ENCODE assay signal across 1 cellular context in the genomic region with DNA sequence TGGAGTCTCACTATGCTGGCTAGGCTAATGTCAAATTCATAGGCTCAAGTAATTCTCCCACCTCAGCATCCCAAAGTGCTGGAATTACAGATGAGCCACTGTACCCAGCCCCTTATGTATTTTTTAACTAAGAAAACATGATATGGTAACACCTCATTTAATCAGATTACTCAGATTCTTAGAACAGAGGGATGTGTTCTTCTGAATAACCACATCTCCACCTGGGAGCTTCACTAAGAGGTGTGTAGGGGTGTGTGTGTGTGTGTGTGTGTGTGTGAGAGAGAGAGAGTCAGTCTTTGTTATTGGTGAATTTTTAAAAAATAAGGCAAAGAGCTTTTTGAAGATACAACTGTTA.
TF ChIP-seq lines count a peak whose summit lies in the region.

No MANE protein-coding gene starts in this region.

TF ChIP-seq in K562, 482 proteins besides CTCF, POLR2A, EP300 and RAD21 (continued from another document):
- TF ChIP-seq, protein P1, sequence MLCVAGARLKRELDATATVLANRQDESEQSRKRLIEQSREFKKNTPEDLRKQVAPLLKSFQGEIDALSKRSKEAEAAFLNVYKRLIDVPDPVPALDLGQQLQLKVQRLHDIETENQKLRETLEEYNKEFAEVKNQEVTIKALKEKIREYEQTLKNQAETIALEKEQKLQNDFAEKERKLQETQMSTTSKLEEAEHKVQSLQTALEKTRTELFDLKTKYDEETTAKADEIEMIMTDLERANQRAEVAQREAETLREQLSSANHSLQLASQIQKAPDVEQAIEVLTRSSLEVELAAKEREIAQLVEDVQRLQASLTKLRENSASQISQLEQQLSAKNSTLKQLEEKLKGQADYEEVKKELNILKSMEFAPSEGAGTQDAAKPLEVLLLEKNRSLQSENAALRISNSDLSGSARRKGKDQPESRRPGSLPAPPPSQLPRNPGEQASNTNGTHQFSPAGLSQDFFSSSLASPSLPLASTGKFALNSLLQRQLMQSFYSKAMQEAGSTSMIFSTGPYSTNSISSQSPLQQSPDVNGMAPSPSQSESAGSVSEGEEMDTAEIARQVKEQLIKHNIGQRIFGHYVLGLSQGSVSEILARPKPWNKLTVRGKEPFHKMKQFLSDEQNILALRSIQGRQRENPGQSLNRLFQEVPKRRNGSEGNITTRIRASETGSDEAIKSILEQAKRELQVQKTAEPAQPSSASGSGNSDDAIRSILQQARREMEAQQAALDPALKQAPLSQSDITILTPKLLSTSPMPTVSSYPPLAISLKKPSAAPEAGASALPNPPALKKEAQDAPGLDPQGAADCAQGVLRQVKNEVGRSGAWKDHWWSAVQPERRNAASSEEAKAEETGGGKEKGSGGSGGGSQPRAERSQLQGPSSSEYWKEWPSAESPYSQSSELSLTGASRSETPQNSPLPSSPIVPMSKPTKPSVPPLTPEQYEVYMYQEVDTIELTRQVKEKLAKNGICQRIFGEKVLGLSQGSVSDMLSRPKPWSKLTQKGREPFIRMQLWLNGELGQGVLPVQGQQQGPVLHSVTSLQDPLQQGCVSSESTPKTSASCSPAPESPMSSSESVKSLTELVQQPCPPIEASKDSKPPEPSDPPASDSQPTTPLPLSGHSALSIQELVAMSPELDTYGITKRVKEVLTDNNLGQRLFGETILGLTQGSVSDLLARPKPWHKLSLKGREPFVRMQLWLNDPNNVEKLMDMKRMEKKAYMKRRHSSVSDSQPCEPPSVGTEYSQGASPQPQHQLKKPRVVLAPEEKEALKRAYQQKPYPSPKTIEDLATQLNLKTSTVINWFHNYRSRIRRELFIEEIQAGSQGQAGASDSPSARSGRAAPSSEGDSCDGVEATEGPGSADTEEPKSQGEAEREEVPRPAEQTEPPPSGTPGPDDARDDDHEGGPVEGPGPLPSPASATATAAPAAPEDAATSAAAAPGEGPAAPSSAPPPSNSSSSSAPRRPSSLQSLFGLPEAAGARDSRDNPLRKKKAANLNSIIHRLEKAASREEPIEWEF (CRISPR knock-in tag; IDR thresholded peaks at IDR 0.05), result peak; percentile 10; the same call in 1 of the 2 replicates
- TF ChIP-seq ELF2 (CRISPR knock-in tag; IDR thresholded peaks at IDR 0.05) (0 out of 2 replicates have a peak, but pooled peaks have one; percentile 59), ADNP (tag; IDR thresholded peaks at IDR 0.05) (0 out of 2 replicates have a peak, but pooled peaks have one; percentile 4), NR4A1 (CRISPR knock-in tag; IDR thresholded peaks at IDR 0.05) (no peak), NR4A1 (tag; IDR thresholded peaks at IDR 0.05) (no peak), CBX3 (IDR thresholded peaks at IDR 0.05; ENCODE audit: borderline replicate concordance in 1 of 2, low read length in 2 of 2) (peak in 1 of 2 experiments; percentile 5; a peak in 1 of 3 replicates), MYC (IDR thresholded peaks at IDR 0.05; ENCODE audit: low read depth, low read length) (no peak), MYC (CRISPR knock-in tag; IDR thresholded peaks at IDR 0.05; ENCODE audit: borderline replicate concordance, low read depth) (0 out of 2 replicates have a peak, but pooled peaks have one; percentile 38)
